16 cellular contexts compared by ENCODE assay signal in genomic region chr13:74115138-74115537, GRCh38. TPM values are rescaled to one million over a fixed set of nuclear protein-coding genes. Genes with fewer than 3 reads are reported as not detected.
DNase-seq lines count a peak whose midpoint lies in the region; ATAC-seq and TF ChIP-seq lines count a peak whose summit lies in the region.
"Had no signal": no experiment of that assay in that cellular context is flagged by ENCODE, and none has a peak within 500 bp of the region (broad histone marks: within the 10 kb centered on the region; RNA-seq: fewer than 3 reads in every experiment).

No MANE protein-coding gene starts in this region.

- no peak overlapping the region for H3K27ac ChIP-seq in substantia nigra (ENCODE audit: low read depth, low read length, poor library complexity, severe bottlenecking)
- H3K27ac ChIP-seq: HL-60 had no signal

- DNase-seq in activated naive CD4-positive, alpha-beta T cell treated with anti-CD3 and anti-CD28 coated beads for 36 hours = no peak
- no peak for DNase-seq in activated naive CD4-positive, alpha-beta T cell treated with Interleukin-2 at 50 U/mL for 16 hours
- DNase-seq in activated naive CD8-positive, alpha-beta T cell treated with anti-CD3 and anti-CD28 coated beads for 36 hours = no peak
- DNase-seq in fibroblast of mammary gland (ENCODE audit: low read depth) = peak; percentile 69
- DNase-seq in stimulated activated naive CD8-positive, alpha-beta T cell treated with anti-CD3 and anti-CD28 coated beads, Interleukin-15, Interleukin-2, amounts not matched to agents 100 U/mL and 50 U/mL, for 24 hours = no peak
- no peak for DNase-seq in cerebellum (ENCODE audit: low spot score)
- DNase-seq in substantia nigra (lab: John Stamatoyannopoulos, UW) = no peak
- DNase-seq: activated CD4-positive, alpha-beta memory T cell treated with anti-CD3 and anti-CD28 coated beads for 36 hours; aorta; DMS53; MM.1S had no signal

- no peak overlapping the region for H3K4me3 Mint-ChIP-seq in activated naive CD4-positive, alpha-beta T cell treated with anti-CD3 and anti-CD28 coated beads for 36 hours
- H3K4me3 Mint-ChIP-seq in activated naive CD8-positive, alpha-beta T cell treated with anti-CD3 and anti-CD28 coated beads for 36 hours = no peak overlapping the region
- H3K4me3 Mint-ChIP-seq: activated CD4-positive, alpha-beta memory T cell treated with anti-CD3 and anti-CD28 coated beads for 36 hours; B cell; T-helper 1 cell treated with Interleukin-12 subunit alpha and Interleukin-12 subunit beta and Interleukin-4 antibody, amounts not matched to agents 30 μg/mL and 1 μg/mL, for 36 hours had no signal

- intact Hi-C loops in activated naive CD4-positive, alpha-beta T cell treated with anti-CD3 and anti-CD28 coated beads for 36 hours (cut with micrococcal nuclease) = loop anchor here (1.0 to 2.0 kb wide), 2 partner anchors 17 to 280 kb away; no protein-coding TSS in a partner anchor

- peaks cover 30% of the 10 kb centered on the region for H3K36me3 Mint-ChIP-seq in activated naive CD4-positive, alpha-beta T cell treated with anti-CD3 and anti-CD28 coated beads for 36 hours (ENCODE audit: low read depth)
- peaks cover 57% of the 10 kb centered on the region for H3K36me3 Mint-ChIP-seq in activated naive CD8-positive, alpha-beta T cell treated with anti-CD3 and anti-CD28 coated beads for 36 hours

- CTCF ChIA-PET in activated naive CD4-positive, alpha-beta T cell treated with anti-CD3 and anti-CD28 coated beads for 36 hours (lab: Charles Lee) = no interaction called here

- peaks cover 75% of the 10 kb centered on the region for H3K4me1 Mint-ChIP-seq in activated naive CD4-positive, alpha-beta T cell treated with anti-CD3 and anti-CD28 coated beads for 36 hours (ENCODE audit: low read depth)
- peaks cover 61% of the 10 kb centered on the region for H3K4me1 Mint-ChIP-seq in activated naive CD8-positive, alpha-beta T cell treated with anti-CD3 and anti-CD28 coated beads for 36 hours

- no peaks in the 10 kb centered on the region for H3K27me3 Mint-ChIP-seq in activated naive CD4-positive, alpha-beta T cell treated with anti-CD3 and anti-CD28 coated beads for 36 hours (ENCODE audit: low read depth)
- H3K27me3 Mint-ChIP-seq in activated naive CD8-positive, alpha-beta T cell treated with anti-CD3 and anti-CD28 coated beads for 36 hours = no peaks in the 10 kb centered on the region
- H3K27me3 Mint-ChIP-seq: activated CD4-positive, alpha-beta memory T cell treated with anti-CD3 and anti-CD28 coated beads for 36 hours; B cell had no signal

- H3K4me3 ChIP-seq in fibroblast of mammary gland (ENCODE audit: control insufficient read depth, low read depth, low read length) = no peak overlapping the region
- H3K4me3 ChIP-seq: GM12878 had no signal

- peak; percentile 57 for ATAC-seq in stimulated activated naive CD8-positive, alpha-beta T cell treated with anti-CD3 and anti-CD28 coated beads, Interleukin-15, Interleukin-2, amounts not matched to agents 100 U/mL and 50 U/mL, for 24 hours
- ATAC-seq in HG03442 (IDR thresholded peaks at IDR 0.05; ENCODE audit: unreplicated experiment) = no peak
- ATAC-seq: GM12878 had no signal

- peaks cover 20% of the 10 kb centered on the region for H3K9me3 Mint-ChIP-seq in activated naive CD4-positive, alpha-beta T cell treated with anti-CD3 and anti-CD28 coated beads for 36 hours
- H3K9me3 Mint-ChIP-seq in activated naive CD8-positive, alpha-beta T cell treated with anti-CD3 and anti-CD28 coated beads for 36 hours = peaks cover 28% of the 10 kb centered on the region

- TF ChIP-seq CTCF in fibroblast of mammary gland (conservative IDR thresholded peaks at IDR 0.05; ENCODE audit: control insufficient read depth, insufficient read depth, low read depth, low read length) = no peak

- peak overlapping the region; percentile 41 for H3K27ac Mint-ChIP-seq in activated naive CD4-positive, alpha-beta T cell treated with anti-CD3 and anti-CD28 coated beads for 36 hours
- peak overlapping the region; percentile 34 for H3K27ac Mint-ChIP-seq in activated naive CD8-positive, alpha-beta T cell treated with anti-CD3 and anti-CD28 coated beads for 36 hours
- H3K27ac Mint-ChIP-seq: B cell; T-helper 1 cell treated with Interleukin-12 subunit alpha and Interleukin-12 subunit beta and Interleukin-4 antibody, amounts not matched to agents 30 μg/mL and 1 μg/mL, for 36 hours had no signal

RNA-seq across cellular contexts. Expression of gene KLF12, which starts 19.1 kb away (rescaled TPM):
- 10 to 100 TPM; 19.4 to 19.9 TPM for total RNA-seq in activated naive CD4-positive, alpha-beta T cell treated with anti-CD3 and anti-CD28 coated beads for 36 hours
- 10 to 100 TPM; 13.5 to 16.7 TPM for total RNA-seq in activated naive CD8-positive, alpha-beta T cell treated with anti-CD3 and anti-CD28 coated beads for 36 hours
- 88.5 TPM for total RNA-seq in cerebellum
